In genomic region chr3:157175678-157176077, GRCh38 we compare ENCODE assay signal across 8 cellular contexts. TPM values are rescaled to one million over a fixed set of nuclear protein-coding genes. Genes with fewer than 3 reads are reported as not detected.
A peak's percentile ranks its signal among the peaks of the same experiment; 100 is the strongest.
DNase-seq lines count a peak whose midpoint lies in the region; ATAC-seq and TF ChIP-seq lines count a peak whose summit lies in the region.

No MANE protein-coding gene starts in this region.

- peaks cover 35% of the 10 kb centered on the region for H3K4me1 Mint-ChIP-seq in dendritic cell treated with granulocyte-macrophage colony-stimulating factor and Interleukin-4, amounts not matched to agents 40 ng/mL and 50 ng/mL, for 4 days (ENCODE audit: low read depth)

- intact Hi-C loops in dendritic cell treated with granulocyte-macrophage colony-stimulating factor and Interleukin-4, amounts not matched to agents 40 ng/mL and 50 ng/mL, for 4 days (cut with micrococcal nuclease): loop anchor here (1.0 to 2.0 kb wide), 4 partner anchors 15 to 349 kb away; partner anchors contain the start of genes CCNL1 and LEKR1

- peak overlapping the region; percentile 24 for H3K4me3 ChIP-seq in lung
- peak overlapping the region; percentile 83 for H3K4me3 ChIP-seq in thoracic aorta

- H3K27ac ChIP-seq in lung (ENCODE audit: low read depth in 1 of 2, low read length in 1 of 2) (peak overlapping the region; percentile 88 to 97), thoracic aorta (peak overlapping the region; percentile 95)

- no peaks in the 10 kb centered on the region for H3K27me3 Mint-ChIP-seq in dendritic cell treated with granulocyte-macrophage colony-stimulating factor and Interleukin-4, amounts not matched to agents 40 ng/mL and 50 ng/mL, for 4 days

- peaks cover 10% of the 10 kb centered on the region for H3K9me3 Mint-ChIP-seq in dendritic cell treated with granulocyte-macrophage colony-stimulating factor and Interleukin-4, amounts not matched to agents 40 ng/mL and 50 ng/mL, for 4 days

- H3K36me3 Mint-ChIP-seq in dendritic cell treated with granulocyte-macrophage colony-stimulating factor and Interleukin-4, amounts not matched to agents 40 ng/mL and 50 ng/mL, for 4 days (ENCODE audit: low read depth): peaks cover 35% of the 10 kb centered on the region

- WGBS in lung, 2 donors: 1% methylated on average over 11 of the region's 11 CpGs

- H3K36me3 ChIP-seq in lung (ENCODE audit: control insufficient read depth in 2 of 2, insufficient read depth in 2 of 2, low read length in 2 of 2) (no peaks in the 10 kb centered on the region), thoracic aorta (no peaks in the 10 kb centered on the region)

- H3K9me3 ChIP-seq in lung (ENCODE audit: control insufficient read depth in 2 of 2, insufficient read depth in 1 of 2, low read length in 1 of 2) (no peaks in the 10 kb centered on the region), thoracic aorta (no peaks in the 10 kb centered on the region)

- peak overlapping the region; percentile 97 for H3K27ac Mint-ChIP-seq in dendritic cell treated with granulocyte-macrophage colony-stimulating factor and Interleukin-4, amounts not matched to agents 40 ng/mL and 50 ng/mL, for 4 days

- ATAC-seq in lung (ENCODE audit: insufficient read depth, low FRiP score) (no peak), thoracic aorta (ENCODE audit: insufficient number of reproducible peaks, low FRiP score, low read depth) (no peak), HG02884 (IDR thresholded peaks at IDR 0.05; ENCODE audit: unreplicated experiment) (no peak), GM21447 (IDR thresholded peaks at IDR 0.05; ENCODE audit: unreplicated experiment) (no peak)

- H3K27me3 ChIP-seq in lung (ENCODE audit: control insufficient read depth, insufficient read depth) (no peaks in the 10 kb centered on the region), thoracic aorta (replicated peaks; ENCODE audit: insufficient read depth) (no peaks in the 10 kb centered on the region)

- TF ChIP-seq CTCF in lung (IDR thresholded peaks at IDR 0.05; ENCODE audit: control extremely low read depth, extremely low read depth): no peak
- no peak for TF ChIP-seq CTCF in thoracic aorta (IDR thresholded peaks at IDR 0.05)

- H3K4me1 ChIP-seq in lung (ENCODE audit: control insufficient read depth in 2 of 2, insufficient read depth in 2 of 2, low read length in 2 of 2): peaks cover 5 to 7% of the 10 kb centered on the region in 2 donors
- H3K4me1 ChIP-seq in thoracic aorta (ENCODE audit: control insufficient read depth in 1 of 2, low read depth in 2 of 2): peaks cover 13 to 14% of the 10 kb centered on the region in 2 donors

- peak overlapping the region; percentile 82 for H3K4me3 Mint-ChIP-seq in dendritic cell treated with granulocyte-macrophage colony-stimulating factor and Interleukin-4, amounts not matched to agents 40 ng/mL and 50 ng/mL, for 4 days

- DNase-seq in stimulated activated CD4-positive, alpha-beta T cell treated with anti-CD3 and anti-CD28 coated beads, Interleukin-12 subunit alpha, Interleukin-12 subunit beta, amount 100 ng/mL, for 4 hours: peak; percentile 18
- no peak for DNase-seq in stimulated activated CD4-positive, alpha-beta T cell treated with anti-CD3 and anti-CD28 coated beads, Interleukin-4, amount 100 ng/mL, for 4 hours
- peak; percentile 24 for DNase-seq in RPMI7951 (ENCODE audit: low read depth)
- DNase-seq in lung (ENCODE audit: low spot score): no peak
- DNase-seq in thoracic aorta (ENCODE audit: low spot score): no peak

RNA-seq across cellular contexts. Expression of gene CCNL1, which starts 15.7 kb away (rescaled TPM):
- 74.4 and 91.2 TPM in 2 replicates for total RNA-seq in RPMI7951 (2014; rRNA removed; shearing (Covaris generic))
- total RNA-seq in lung: 100 to 1,000 TPM in 1 of 2 donors, 10 to 100 TPM in 1; 91.1 to 383 TPM
- polyA plus RNA-seq in lung: 100 to 1,000 TPM in 1 of 2 donors, 10 to 100 TPM in 1; 95.3 to 124 TPM
- 100 to 1,000 TPM; 210 to 387 TPM for total RNA-seq in thoracic aorta

Comparison
In these comparisons a context has a peak if more than half of its experiments do, and no peak if none do; other contexts are left out.
1. DNase-seq: peak in stimulated activated CD4-positive, alpha-beta T cell treated with anti-CD3 and anti-CD28 coated beads, Interleukin-12 subunit alpha, Interleukin-12 subunit beta, amount 100 ng/mL, for 4 hours (single experiment) and RPMI7951 (single experiment); none in stimulated activated CD4-positive, alpha-beta T cell treated with anti-CD3 and anti-CD28 coated beads, Interleukin-4, amount 100 ng/mL, for 4 hours (0 of 2), lung (single experiment) and thoracic aorta (single experiment).